ENCODE assay signal across 15 cellular contexts in the genomic region with DNA sequence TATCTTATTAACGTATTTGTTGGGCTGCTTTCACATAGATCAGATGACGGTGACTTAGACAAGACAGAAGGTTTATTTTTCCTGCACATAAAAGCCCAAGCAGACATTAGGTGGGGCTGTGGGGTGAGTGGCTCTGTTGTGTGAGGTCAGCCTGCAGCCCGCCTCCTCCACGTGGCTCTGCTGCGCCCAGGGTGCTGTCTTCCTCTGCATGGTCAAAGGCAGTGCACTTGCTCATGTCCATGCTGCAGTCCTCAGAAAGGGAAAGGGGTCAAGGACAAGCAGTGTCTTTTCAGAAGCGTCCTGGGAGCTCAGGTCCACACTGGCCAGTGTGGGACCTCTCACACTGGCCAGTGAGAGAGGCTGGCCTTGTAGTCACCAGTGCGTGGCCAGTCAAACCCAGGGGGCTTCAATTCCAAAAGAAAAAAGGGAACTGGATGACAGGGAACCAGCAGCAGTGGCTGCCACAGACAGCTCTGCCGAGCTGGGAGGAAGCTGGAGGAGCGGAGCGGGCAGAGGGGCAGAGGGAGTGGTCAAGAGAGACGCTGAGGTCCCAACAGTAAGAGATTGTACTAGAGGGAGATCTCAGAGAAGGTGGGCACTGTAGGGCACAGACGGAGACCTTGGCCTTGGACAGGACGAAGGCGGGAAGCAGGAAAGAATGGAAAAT. TPM values are rescaled to one million over a fixed set of nuclear protein-coding genes. Genes with fewer than 3 reads are reported as not detected.
DNase-seq lines count a peak whose midpoint lies in the region; ATAC-seq, FAIRE-seq and TF ChIP-seq lines count a peak whose summit lies in the region.
"Had no signal": no experiment of that assay in that cellular context is flagged by ENCODE, and none has a peak within 500 bp of the region (broad histone marks: within the 10 kb centered on the region; RNA-seq: fewer than 3 reads in every experiment).

No MANE protein-coding gene starts in this region.

- TF ChIP-seq RAD21 in HepG2 (CRISPR knock-in tag; IDR thresholded peaks at IDR 0.05) = no peak

- no peak overlapping the region for H3K4me3 Mint-ChIP-seq in activated T-helper 2 cell treated with anti-CD3 and anti-CD28 coated beads, Interferon-gamma antibody, Interleukin-2, Interleukin-4, amounts not matched to agents 10 μg/mL and 5 μg/mL and 100 μg/mL, durations not matched to agents 14 hours and 24 hours and 36 hours (ENCODE audit: low read depth)
- peak overlapping the region; percentile 13 for H3K4me3 Mint-ChIP-seq in stimulated activated memory B cell treated with anti-CD40 and anti-IgM and Interleukin-4, amounts not matched to agents 10 μg/mL and 1 μg/mL and 100 μg/mL, for 72 hours
- H3K4me3 Mint-ChIP-seq: activated CD8-positive, alpha-beta T cell treated with anti-CD3 and anti-CD28 coated beads, Interleukin-2, amount 10 ng/mL, durations not matched to agents 7 days and 5 days; CD4-positive, CD25-positive, alpha-beta regulatory T cell had no signal

- H3K4me1 ChIP-seq in HepG2 (ENCODE audit: insufficient read depth, low read length) = peaks cover 47% of the 10 kb centered on the region

- peak; percentile 93 for ATAC-seq in HepG2
- no peak for ATAC-seq in stimulated activated memory B cell treated with anti-CD40 and anti-IgM and Interleukin-4, amounts not matched to agents 10 μg/mL and 1 μg/mL and 100 μg/mL, for 72 hours
- ATAC-seq in GM21737 (IDR thresholded peaks at IDR 0.05; ENCODE audit: unreplicated experiment) = no peak
- ATAC-seq: activated CD8-positive, alpha-beta T cell treated with anti-CD3 and anti-CD28 coated beads, Interleukin-2, amount 10 ng/mL, durations not matched to agents 7 days and 5 days had no signal

- FAIRE-seq in HepG2 (lab: Jason Lieb, UNC) = peak; percentile 34

- no peak; a peak in 1 of 4 replicates for TF ChIP-seq EP300 in HepG2 (IDR thresholded peaks at IDR 0.05; ENCODE audit: low read depth in 2 of 2, low read length in 2 of 2)
- TF ChIP-seq EP300 in HepG2 (CRISPR knock-in tag; IDR thresholded peaks at IDR 0.05; ENCODE audit: borderline replicate concordance) = no peak

- peak; percentile 48 for TF ChIP-seq CTCF in HepG2 (CRISPR knock-in tag; IDR thresholded peaks at IDR 0.05)

- H4K20me1 ChIP-seq in HepG2 (ENCODE audit: insufficient read depth, low read length) = no peaks in the 10 kb centered on the region

- H3K36me3 ChIP-seq in HepG2 (replicated peaks in 1 of 2; ENCODE audit: control insufficient read depth in 1 of 2, insufficient read depth in 2 of 2, low read length in 2 of 2) = no peaks in the 10 kb centered on the region

- in situ Hi-C loops in KBM-7 (cut with MboI; ENCODE audit: low pct_unique_long_range_greater_than_20kb, low sequenced_read_pairs) = no loop called here
- in situ Hi-C loops in HepG2 (cut with HindIII; ENCODE audit: extremely low pct_ligation_motif_present, low pct_unique_long_range_greater_than_20kb) = no loop called here

- POLR2A ChIA-PET in HepG2 (lab: Yijun Ruan, JAX) = no interaction called here

- CTCF ChIA-PET in HepG2 (lab: Yijun Ruan, JAX; ENCODE audit: low intra/inter-chr PET ratio, low total read pairs) = no interaction called here

- H2AFZ ChIP-seq in HepG2 (ENCODE audit: low read length) = no peak overlapping the region

- WGBS in HepG2 (ENCODE audit: low lambda C conversion rate) = 40% methylated on average over 14 of the region's 14 CpGs

- no peak overlapping the region; a peak in 1 of 6 replicates for H3K4me3 ChIP-seq in HepG2 (replicated peaks in 1 of 3; ENCODE audit: insufficient read depth in 1 of 3, low read depth in 2 of 3, low read length in 3 of 3)

- no peaks in the 10 kb centered on the region for H3K79me2 ChIP-seq in HepG2 (ENCODE audit: insufficient read depth, low read length)

- peak overlapping the region; percentile 6 for H3K27ac Mint-ChIP-seq in activated T-helper 2 cell treated with anti-CD3 and anti-CD28 coated beads, Interferon-gamma antibody, Interleukin-2, Interleukin-4, amounts not matched to agents 10 μg/mL and 5 μg/mL and 100 μg/mL, durations not matched to agents 14 hours and 24 hours and 36 hours
- H3K27ac Mint-ChIP-seq in stimulated activated memory B cell treated with anti-CD40 and anti-IgM and Interleukin-4, amounts not matched to agents 10 μg/mL and 1 μg/mL and 100 μg/mL, for 72 hours = peak overlapping the region; percentile 95
- H3K27ac Mint-ChIP-seq: activated CD8-positive, alpha-beta T cell treated with anti-CD3 and anti-CD28 coated beads, Interleukin-2, amount 10 ng/mL, durations not matched to agents 7 days and 5 days; CD4-positive, CD25-positive, alpha-beta regulatory T cell had no signal

- peaks cover 16% of the 10 kb centered on the region for H3K4me1 Mint-ChIP-seq in activated T-helper 2 cell treated with anti-CD3 and anti-CD28 coated beads, Interferon-gamma antibody, Interleukin-2, Interleukin-4, amounts not matched to agents 10 μg/mL and 5 μg/mL and 100 μg/mL, durations not matched to agents 14 hours and 24 hours and 36 hours (ENCODE audit: low read depth)
- H3K4me1 Mint-ChIP-seq in stimulated activated memory B cell treated with anti-CD40 and anti-IgM and Interleukin-4, amounts not matched to agents 10 μg/mL and 1 μg/mL and 100 μg/mL, for 72 hours = peaks cover 27% of the 10 kb centered on the region

- no TSS peak for BruUV-seq in HepG2 (replicated peaks; lab: Mats Ljungman, UMichigan)

- H3K27ac ChIP-seq in HepG2 (ENCODE audit: extremely low read length, insufficient read depth, low read length) = peak overlapping the region; percentile 3

- H3K9ac ChIP-seq in HepG2 (ENCODE audit: insufficient read depth, low read depth, low read length) = peak overlapping the region; percentile 24

- H3K27me3 ChIP-seq in HepG2 (ENCODE audit: control insufficient read depth in 1 of 2, insufficient read depth in 2 of 2, low read length in 2 of 2) = no peaks in the 10 kb centered on the region

- TF ChIP-seq POLR2A in HepG2 (IDR thresholded peaks at IDR 0.05; ENCODE audit: insufficient read depth in 1 of 2, low read depth in 2 of 2, low read length in 2 of 2) = no peak

- peak overlapping the region; percentile 5; the same call in 1 of the 2 replicates for H3K4me2 ChIP-seq in HepG2 (ENCODE audit: low read depth, low read length)

- H3K9me3 Mint-ChIP-seq in activated T-helper 2 cell treated with anti-CD3 and anti-CD28 coated beads, Interferon-gamma antibody, Interleukin-2, Interleukin-4, amounts not matched to agents 10 μg/mL and 5 μg/mL and 100 μg/mL, durations not matched to agents 14 hours and 24 hours and 36 hours = no peaks in the 10 kb centered on the region
- peaks cover 1% of the 10 kb centered on the region for H3K9me3 Mint-ChIP-seq in stimulated activated memory B cell treated with anti-CD40 and anti-IgM and Interleukin-4, amounts not matched to agents 10 μg/mL and 1 μg/mL and 100 μg/mL, for 72 hours
- H3K9me3 Mint-ChIP-seq: CD4-positive, CD25-positive, alpha-beta regulatory T cell had no signal

- DNase-seq in KBM-7 = peak; percentile 21
- DNase-seq in activated T-helper 2 cell treated with anti-CD3 and anti-CD28 coated beads, Interferon-gamma antibody, Interleukin-2, Interleukin-4, amounts not matched to agents 10 μg/mL and 5 μg/mL and 100 μg/mL, durations not matched to agents 14 hours and 24 hours and 36 hours (ENCODE audit: low spot score) = no peak
- DNase-seq in HepG2 (ENCODE audit: low spot score) = peak; percentile 51
- DNase-seq in NCI-H1417 (lab: John Stamatoyannopoulos, UW) = no peak
- DNase-seq in NCI-H2107 treated with DMSO at 0.1 percent for 48 hours (lab: John Stamatoyannopoulos, UW; ENCODE audit: unreplicated experiment) = no peak
- DNase-seq: activated CD8-positive, alpha-beta T cell treated with anti-CD3 and anti-CD28 coated beads, Interleukin-2, amount 10 ng/mL, durations not matched to agents 7 days and 5 days; CD4-positive, CD25-positive, alpha-beta regulatory T cell; effector CD4-positive, alpha-beta T cell; KG1; NCI-H1694; NCI-H526; stimulated activated CD4-positive, alpha-beta T cell treated with anti-CD3 and anti-CD28 coated beads, Interleukin-2, amount 100 ng/mL, for 24 hours had no signal

- peaks cover 15% of the 10 kb centered on the region for H3K27me3 Mint-ChIP-seq in activated T-helper 2 cell treated with anti-CD3 and anti-CD28 coated beads, Interferon-gamma antibody, Interleukin-2, Interleukin-4, amounts not matched to agents 10 μg/mL and 5 μg/mL and 100 μg/mL, durations not matched to agents 14 hours and 24 hours and 36 hours (ENCODE audit: low read depth)
- H3K27me3 Mint-ChIP-seq in stimulated activated memory B cell treated with anti-CD40 and anti-IgM and Interleukin-4, amounts not matched to agents 10 μg/mL and 1 μg/mL and 100 μg/mL, for 72 hours = peaks cover 25% of the 10 kb centered on the region

- no peaks in the 10 kb centered on the region for H3K36me3 Mint-ChIP-seq in activated T-helper 2 cell treated with anti-CD3 and anti-CD28 coated beads, Interferon-gamma antibody, Interleukin-2, Interleukin-4, amounts not matched to agents 10 μg/mL and 5 μg/mL and 100 μg/mL, durations not matched to agents 14 hours and 24 hours and 36 hours (ENCODE audit: low read depth)
- no peaks in the 10 kb centered on the region for H3K36me3 Mint-ChIP-seq in stimulated activated memory B cell treated with anti-CD40 and anti-IgM and Interleukin-4, amounts not matched to agents 10 μg/mL and 1 μg/mL and 100 μg/mL, for 72 hours
- H3K36me3 Mint-ChIP-seq: CD4-positive, CD25-positive, alpha-beta regulatory T cell had no signal

- intact Hi-C loops in activated T-helper 2 cell treated with anti-CD3 and anti-CD28 coated beads, Interferon-gamma antibody, Interleukin-2, Interleukin-4, amounts not matched to agents 10 μg/mL and 5 μg/mL and 100 μg/mL, durations not matched to agents 14 hours and 24 hours and 36 hours (cut with micrococcal nuclease) = no loop called here
- intact Hi-C loops in HepG2 (cut with micrococcal nuclease; ENCODE audit: unreplicated experiment) = no loop called here

- H3K9me3 ChIP-seq in HepG2 (ENCODE audit: low read length) = no peaks in the 10 kb centered on the region

RNA-seq across cellular contexts. Expression of a gene that starts 35.9 kb away (rescaled TPM):
- 0.50 and 0.80 TPM in 2 replicates for total RNA-seq in activated T-helper 2 cell treated with anti-CD3 and anti-CD28 coated beads, Interferon-gamma antibody, Interleukin-2, Interleukin-4, amounts not matched to agents 10 μg/mL and 5 μg/mL and 100 μg/mL, durations not matched to agents 14 hours and 24 hours and 36 hours
- total RNA-seq in HepG2 (2016; rRNA removed; fragmentation: Illumina TruSeq; extraction: Trizol) = not detected in 2 replicates
- total RNA-seq in HepG2 (2016; cell fraction: cytosol; rRNA removed; fragmentation: Illumina TruSeq; extraction: Trizol; ENCODE audit: low read depth) = not detected in 2 replicates
- total RNA-seq in HepG2 (2016; cell fraction: insoluble cytoplasmic fraction; rRNA removed; fragmentation: Illumina TruSeq; extraction: Trizol) = not detected in 2 replicates
- not detected in 2 replicates for total RNA-seq in HepG2 (2016; cell fraction: membrane; rRNA removed; fragmentation: Illumina TruSeq; extraction: Trizol)
- not detected in 2 replicates for total RNA-seq in HepG2 (2016; cell fraction: nucleus; rRNA removed; fragmentation: Illumina TruSeq; extraction: Trizol)
- 0.05 TPM in 1 of 2 replicates, not detected in the other for polyA plus RNA-seq in HepG2 (2011; rRNA removed)
- 0.03 TPM in 1 of 2 replicates, not detected in the other for polyA plus RNA-seq in HepG2 (2011; cell fraction: cytosol; rRNA removed)
- 0.09 TPM in 1 of 2 replicates, not detected in the other for polyA plus RNA-seq in HepG2 (2011; cell fraction: nucleus; rRNA removed)
- polyA plus RNA-seq in HepG2 (2012) = not detected in 2 replicates
- not detected in 2 replicates for polyA plus RNA-seq in HepG2 (2016; cell fraction: cytosol; fragmentation: Illumina TruSeq; extraction: Trizol; ENCODE audit: low read depth)
- polyA plus RNA-seq in HepG2 (2016; cell fraction: insoluble cytoplasmic fraction; fragmentation: Illumina TruSeq; extraction: Trizol; ENCODE audit: low read depth) = not detected in 2 replicates
- polyA plus RNA-seq in HepG2 (2016; cell fraction: membrane; fragmentation: Illumina TruSeq; extraction: Trizol; ENCODE audit: low read depth) = not detected in 2 replicates
- not detected in 2 replicates for polyA plus RNA-seq in HepG2 (2016; cell fraction: nucleus; fragmentation: Illumina TruSeq; extraction: Trizol; ENCODE audit: insufficient read depth, low read depth)
- not detected in 2 replicates for polyA minus RNA-seq in HepG2 (2011; rRNA and poly(A)+ RNA removed; ENCODE audit: low replicate concordance)
- polyA minus RNA-seq in HepG2 (2011; cell fraction: cytosol; rRNA and poly(A)+ RNA removed) = not detected in 2 replicates
- not detected in 2 replicates for polyA minus RNA-seq in HepG2 (2011; cell fraction: nucleus; rRNA and poly(A)+ RNA removed)
- total RNA-seq: mononuclear cell had no signal

Comparison
In these comparisons a context has a peak if more than half of its experiments do, and no peak if none do; other contexts are left out.
1. DNase-seq: peak in KBM-7 (single experiment) and HepG2 (single experiment); none in activated T-helper 2 cell treated with anti-CD3 and anti-CD28 coated beads, Interferon-gamma antibody, Interleukin-2, Interleukin-4, amounts not matched to agents 10 μg/mL and 5 μg/mL and 100 μg/mL, durations not matched to agents 14 hours and 24 hours and 36 hours (single experiment), NCI-H1417 (0 of 3) and NCI-H2107 treated with DMSO at 0.1 percent for 48 hours (single experiment).